Comparison of ENCODE assay signal across 8 cellular contexts in genomic region chr13:45340422-45341033, GRCh38. TPM values are rescaled to one million over a fixed set of nuclear protein-coding genes. Genes with fewer than 3 reads are reported as not detected.
A peak's percentile ranks its signal among the peaks of the same experiment; 100 is the strongest.
DNase-seq lines count a peak whose midpoint lies in the region; ATAC-seq and TF ChIP-seq lines count a peak whose summit lies in the region.

No MANE protein-coding gene starts in this region.

- peaks cover 33% of the 10 kb centered on the region for H3K4me1 Mint-ChIP-seq in MCF 10A (ENCODE audit: insufficient read depth, unreplicated experiment)

- peak overlapping the region; percentile 99 for H3K9ac ChIP-seq in skeletal muscle satellite cell (ENCODE audit: low read depth, low read length)

- peak overlapping the region; percentile 95 for H3K27ac Mint-ChIP-seq in MCF 10A (ENCODE audit: low read depth, unreplicated experiment)

- POLR2A ChIA-PET in MCF 10A (lab: Yijun Ruan, JAX): interaction anchor here (0.7 to 5.2 kb wide), 32 partner anchors 10 to 1345 kb away, joined by 3 to 104 read pairs (median 6); partner anchors contain the start of genes COG3, GTF2F2 and SLC25A30

- H3K9me3 Mint-ChIP-seq in MCF 10A (ENCODE audit: unreplicated experiment): no peaks in the 10 kb centered on the region

- peak; percentile 47 for DNase-seq in NCI-H1436 (lab: John Stamatoyannopoulos, UW)
- no peak for DNase-seq in NCI-H1436 treated with DMSO at 0.1 percent for 48 hours (lab: John Stamatoyannopoulos, UW)
- peak; percentile 63 for DNase-seq in NCI-H2029 (lab: John Stamatoyannopoulos, UW)
- DNase-seq in MCF 10A (ENCODE audit: unreplicated experiment): peak; percentile 91

- no TSS peak for BruUV-seq in MCF 10A (replicated peaks; lab: Mats Ljungman, UMichigan)

- no peaks in the 10 kb centered on the region for H3K27me3 Mint-ChIP-seq in MCF 10A (ENCODE audit: insufficient read depth, unreplicated experiment)

- H3K27me3 ChIP-seq in skeletal muscle satellite cell (ENCODE audit: control insufficient read depth, insufficient read depth, low read length): no peaks in the 10 kb centered on the region

- H3K27ac ChIP-seq in VCaP: peak overlapping the region; percentile 99

- CTCF ChIA-PET in MCF 10A (lab: Yijun Ruan, JAX): interaction anchor here (1.1 to 2.0 kb wide), 3 partner anchors 30 to 54 kb away, joined by 4 to 11 read pairs (median 6); no protein-coding TSS in a partner anchor

- intact Hi-C loops in MCF 10A (cut with micrococcal nuclease): loop anchor here (1.0 kb wide), 1 partner anchor 27 kb away; no protein-coding TSS in a partner anchor

- peak; percentile 30 for ATAC-seq in HG02870 (IDR thresholded peaks at IDR 0.05; ENCODE audit: unreplicated experiment)

- H3K36me3 ChIP-seq in skeletal muscle satellite cell (ENCODE audit: insufficient read depth, low read length): peaks cover 49% of the 10 kb centered on the region

- peak overlapping the region; percentile 91 for H3K4me3 ChIP-seq in iPS-18c (ENCODE audit: insufficient read depth, low read depth, low read length)
- H3K4me3 ChIP-seq in skeletal muscle satellite cell (ENCODE audit: low read length): peak overlapping the region; percentile 93

- H3K9me3 ChIP-seq in iPS-18c (ENCODE audit: control insufficient read depth, insufficient read depth, low read length) (no peaks in the 10 kb centered on the region), skeletal muscle satellite cell (replicated peaks; ENCODE audit: low read length) (no peaks in the 10 kb centered on the region)

- peaks cover 44% of the 10 kb centered on the region for H3K4me1 ChIP-seq in skeletal muscle satellite cell (ENCODE audit: control insufficient read depth, insufficient read depth, low read length)

- TF ChIP-seq CTCF in VCaP (conservative IDR thresholded peaks at IDR 0.05) (peak; percentile 63), MCF 10A (IDR thresholded peaks at IDR 0.05; ENCODE audit: unreplicated experiment) (peak; percentile 35)

- H3K4me3 Mint-ChIP-seq in MCF 10A (ENCODE audit: unreplicated experiment): peak overlapping the region; percentile 89

- H3K36me3 Mint-ChIP-seq in MCF 10A (ENCODE audit: insufficient read depth, unreplicated experiment): peaks cover 82% of the 10 kb centered on the region

- H3K4me2 ChIP-seq in skeletal muscle satellite cell (ENCODE audit: low read length): peak overlapping the region; percentile 83

RNA-seq across cellular contexts. Expression of gene TPT1, which starts 0.5 kb away (rescaled TPM):
- 4,896 and 5,827 TPM in 2 replicates for total RNA-seq in MCF 10A (2022)
- total RNA-seq in skeletal muscle satellite cell (2012; rRNA removed): 1,854 and 2,568 TPM in 2 replicates
